25 cellular contexts compared by ENCODE assay signal in the genomic region with DNA sequence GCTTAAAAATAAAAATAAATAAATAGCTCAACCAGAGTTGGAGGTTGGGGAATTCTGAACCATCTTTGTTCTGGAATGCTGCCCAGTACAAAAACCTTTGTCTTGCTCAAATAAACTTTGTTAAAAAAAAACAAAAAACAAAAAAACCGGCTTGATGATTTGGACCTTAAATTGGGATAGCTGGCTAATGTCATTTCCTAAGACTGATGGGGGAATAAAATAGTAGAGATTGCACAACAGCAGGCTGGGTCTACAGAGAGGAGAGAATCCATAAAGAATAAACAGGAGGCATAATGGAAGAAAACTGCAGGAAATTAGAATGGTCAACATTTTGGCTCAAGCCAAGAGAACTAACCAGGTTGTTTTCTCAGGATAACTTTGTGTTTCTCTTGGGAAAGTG.
DNase-seq lines count a peak whose midpoint lies in the region; ATAC-seq and TF ChIP-seq lines count a peak whose summit lies in the region.
"Had no signal": no experiment of that assay in that cellular context is flagged by ENCODE, and none has a peak within 500 bp of the region (broad histone marks: within the 10 kb centered on the region; RNA-seq: fewer than 3 reads in every experiment).

No MANE protein-coding gene starts in this region.

- no peaks in the 10 kb centered on the region for H3K79me2 ChIP-seq in GM23248 (ENCODE audit: insufficient read depth)

- H4K20me1 ChIP-seq in GM23248 (ENCODE audit: insufficient read depth): no peaks in the 10 kb centered on the region

- no peaks in the 10 kb centered on the region for H3F3A ChIP-seq in GM23248 (ENCODE audit: insufficient read depth)

- intact Hi-C loops in Right ventricle myocardium superior (cut with DNase I): no loop called here
- intact Hi-C loops in left cardiac atrium (cut with DNase I): no loop called here
- intact Hi-C loops in tibial artery (cut with DNase I; ENCODE audit: low total_unique reads): no loop called here

- no peaks in the 10 kb centered on the region for H3K27me3 ChIP-seq in tibial artery
- no peaks in the 10 kb centered on the region for H3K27me3 ChIP-seq in GM23248 (replicated peaks; ENCODE audit: insufficient read depth)

- H3K4me2 ChIP-seq in GM23248 (ENCODE audit: unreplicated experiment): no peak overlapping the region

- H3K36me3 ChIP-seq in tibial artery (no peaks in the 10 kb centered on the region), GM23248 (ENCODE audit: low read depth) (no peaks in the 10 kb centered on the region)

- 33 to 42% methylated on average over 1 of the region's 1 CpG for WGBS in GM23248 (ENCODE audit: low coverage in 1 of 2, low lambda C conversion rate in 2 of 2, missing lambda C conversion rate in 2 of 2), 2 experiments

- H3K9ac ChIP-seq in GM23248: no peak overlapping the region

- in situ Hi-C loops in astrocyte of the spinal cord (cut with HindIII; ENCODE audit: low sequenced_read_pairs) (no loop called here), GM23248 (cut with MboI) (no loop called here)

- H3K9me3 ChIP-seq in tibial artery (no peaks in the 10 kb centered on the region), GM23248 (ENCODE audit: low read depth) (no peaks in the 10 kb centered on the region)

- no peak for DNase-seq in Right ventricle myocardium superior
- no peak for DNase-seq in left cardiac atrium
- peak; percentile 2 for DNase-seq in astrocyte of the spinal cord (ENCODE audit: low read depth, low spot score)
- peak; percentile 55 for DNase-seq in fibroblast of pulmonary artery (ENCODE audit: low read depth)
- no peak for DNase-seq in tibial artery
- no peak for DNase-seq in GM23248
- no peak for DNase-seq in LoVo (ENCODE audit: low spot score)
- DNase-seq in RWPE1 (ENCODE audit: low spot score): no peak
- DNase-seq: 8988T; AML-193; C1 segment of cervical spinal cord; CD8-positive, alpha-beta T cell; DND-41; HCEC 1CT; KG1; MV-4-11; NCI-H1694; NCI-H2081 treated with DMSO at 0.1 percent for 48 hours; NCI-H446 treated with DMSO at 0.1 percent for 48 hours; NCI-H526 treated with DMSO at 0.1 percent for 48 hours; OCI-M1; SHP77 had no signal

- H2AFZ ChIP-seq in GM23248: no peak overlapping the region

- peak; percentile 72 for ATAC-seq in Right ventricle myocardium superior (ENCODE audit: poor library complexity)
- ATAC-seq in left cardiac atrium: no peak
- ATAC-seq: CD8-positive, alpha-beta T cell; GM12878; HepG2 had no signal

- H3K9me2 ChIP-seq in GM23248 (ENCODE audit: insufficient read depth): no peaks in the 10 kb centered on the region

- POLR2A ChIA-PET in RWPE1 (lab: Yijun Ruan, JAX; ENCODE audit: low non-redundant PET): no interaction called here

- H3K27ac ChIP-seq in tibial artery (peak overlapping the region; percentile 42 to 46), GM23248 (no peak overlapping the region), RWPE1 (no peak overlapping the region)
- H3K27ac ChIP-seq: HL-60 had no signal

- TF ChIP-seq CTCF in astrocyte of the spinal cord (IDR thresholded peaks at IDR 0.05; ENCODE audit: low read depth, low read length) (no peak), fibroblast of pulmonary artery (IDR thresholded peaks at IDR 0.05; ENCODE audit: low read length, missing control alignments) (no peak), tibial artery (IDR thresholded peaks at IDR 0.05) (no peak), RWPE1 (conservative IDR thresholded peaks at IDR 0.05; ENCODE audit: low read depth) (no peak)

- no peak overlapping the region for H3K4me3 ChIP-seq in astrocyte of the spinal cord (ENCODE audit: low read depth, low read length)
- H3K4me3 ChIP-seq in fibroblast of pulmonary artery (replicated peaks; ENCODE audit: low read depth, low read length): no peak overlapping the region
- H3K4me3 ChIP-seq in tibial artery: no peak overlapping the region
- H3K4me3 ChIP-seq in GM23248: no peak overlapping the region
- H3K4me3 ChIP-seq: GM12878 had no signal

- H3K4me1 ChIP-seq in tibial artery (peaks cover 0 to 30% (median 6%) of the 10 kb centered on the region in 4 donors), GM23248 (ENCODE audit: insufficient read depth) (no peaks in the 10 kb centered on the region)

- CTCF ChIA-PET in RWPE1 (lab: Yijun Ruan, JAX): no interaction called here

Comparison
In these comparisons a context has a peak if more than half of its experiments do, and no peak if none do; other contexts are left out.
1. DNase-seq: peak in astrocyte of the spinal cord (single experiment) and fibroblast of pulmonary artery (single experiment); none in Right ventricle myocardium superior (single experiment), left cardiac atrium (single experiment), tibial artery (0 of 2), GM23248 (single experiment), LoVo (single experiment) and RWPE1 (single experiment).
2. H3K27ac ChIP-seq: peak in tibial artery (2 of 2); none in GM23248 (single experiment) and RWPE1 (single experiment).